Comparison of ENCODE assay signal across 8 cellular contexts in the genomic region with DNA sequence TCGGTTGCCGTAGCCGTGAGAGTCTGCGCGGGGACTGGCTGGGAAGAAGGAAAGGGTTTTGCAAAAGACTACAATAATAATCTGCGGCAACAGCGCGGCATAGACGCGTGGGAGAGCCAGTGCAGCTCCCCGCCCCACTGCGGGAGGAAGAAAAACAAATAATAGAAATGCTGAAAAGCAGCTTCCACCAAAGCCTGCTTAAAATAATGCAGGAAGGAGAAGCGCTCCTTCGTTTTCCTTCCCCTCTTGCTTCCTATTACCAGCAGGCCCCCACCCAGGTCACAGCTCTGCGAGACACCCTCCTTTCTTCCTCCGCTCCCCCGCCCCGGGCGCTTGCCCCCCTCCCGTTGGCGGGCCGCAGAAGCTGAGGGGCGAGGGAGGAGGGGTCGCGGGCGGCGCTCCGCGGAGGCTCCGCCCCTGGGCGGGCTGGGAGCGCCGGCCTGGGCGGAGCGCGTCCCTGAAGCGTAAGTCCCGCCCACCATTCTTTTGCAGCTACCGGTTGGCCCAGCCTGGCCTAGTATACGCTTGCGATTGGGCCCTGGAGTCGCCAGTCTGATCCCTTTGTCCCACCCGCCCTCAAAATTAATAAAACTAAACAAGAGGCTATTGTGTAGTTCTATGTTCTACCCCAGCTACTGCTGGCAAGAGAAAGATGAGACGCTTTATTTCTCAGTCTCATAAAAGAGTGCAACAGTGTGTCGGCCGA. TPM values are rescaled to one million over a fixed set of nuclear protein-coding genes. Genes with fewer than 3 reads are reported as not detected.
DNase-seq lines count a peak whose midpoint lies in the region; ATAC-seq and TF ChIP-seq lines count a peak whose summit lies in the region.

No MANE protein-coding gene starts in this region.

- H3K9me3 Mint-ChIP-seq in activated naive CD4-positive, alpha-beta T cell treated with anti-CD3 and anti-CD28 coated beads, Interleukin-2, amount 50 U/mL, for 24 hours: no peaks in the 10 kb centered on the region

- H3K4me1 ChIP-seq in HAP-1 (peaks cover 53% of the 10 kb centered on the region), ovary (ENCODE audit: insufficient read depth) (no peaks in the 10 kb centered on the region), thoracic aorta (ENCODE audit: control insufficient read depth in 1 of 2, low read depth in 2 of 2) (peaks cover 0 to 5% of the 10 kb centered on the region in 2 donors)

- intact Hi-C loops in head of caudate nucleus (cut with DNase I): no loop called here
- intact Hi-C loops in ovary (cut with DNase I): no loop called here

- TF ChIP-seq CTCF in ovary (IDR thresholded peaks at IDR 0.05) (no peak), thoracic aorta (IDR thresholded peaks at IDR 0.05) (no peak)

- no peak overlapping the region for H3K27ac Mint-ChIP-seq in activated naive CD4-positive, alpha-beta T cell treated with anti-CD3 and anti-CD28 coated beads, Interleukin-2, amount 50 U/mL, for 24 hours

- in situ Hi-C loops in HAP-1 (cut with MboI; ENCODE audit: low sequenced_read_pairs): no loop called here

- TF ChIP-seq EP300 in ovary (IDR thresholded peaks at IDR 0.05): no peak

- WGBS in ovary, 3 donors: 14 to 22% (median 15%) methylated on average over 43 to 46 of the region's 46 CpGs

- peak overlapping the region; percentile 90 for H3K4me3 Mint-ChIP-seq in activated naive CD4-positive, alpha-beta T cell treated with anti-CD3 and anti-CD28 coated beads, Interleukin-2, amount 50 U/mL, for 24 hours

- H3K27me3 ChIP-seq in HAP-1 (ENCODE audit: low read depth) (no peaks in the 10 kb centered on the region), MG63 (no peaks in the 10 kb centered on the region), ovary (no peaks in the 10 kb centered on the region), thoracic aorta (replicated peaks; ENCODE audit: insufficient read depth) (no peaks in the 10 kb centered on the region)

- H3K27me3 Mint-ChIP-seq in activated naive CD4-positive, alpha-beta T cell treated with anti-CD3 and anti-CD28 coated beads, Interleukin-2, amount 50 U/mL, for 24 hours: no peaks in the 10 kb centered on the region

- no peaks in the 10 kb centered on the region for H3K36me3 ChIP-seq in HAP-1 (replicated peaks)
- no peaks in the 10 kb centered on the region for H3K36me3 ChIP-seq in MG63
- no peaks in the 10 kb centered on the region for H3K36me3 ChIP-seq in SK-N-MC (ENCODE audit: insufficient read depth, low read length)
- no peaks in the 10 kb centered on the region for H3K36me3 ChIP-seq in ovary
- no peaks in the 10 kb centered on the region for H3K36me3 ChIP-seq in thoracic aorta

- peaks cover 7% of the 10 kb centered on the region for H3K4me1 Mint-ChIP-seq in activated naive CD4-positive, alpha-beta T cell treated with anti-CD3 and anti-CD28 coated beads, Interleukin-2, amount 50 U/mL, for 24 hours

- peak; percentile 96 for ATAC-seq in thoracic aorta (ENCODE audit: insufficient number of reproducible peaks, low FRiP score, low read depth)

- H3K9me3 ChIP-seq in HAP-1: no peaks in the 10 kb centered on the region
- no peaks in the 10 kb centered on the region for H3K9me3 ChIP-seq in MG63
- no peaks in the 10 kb centered on the region for H3K9me3 ChIP-seq in SK-N-MC (ENCODE audit: low read depth, low read length)
- H3K9me3 ChIP-seq in ovary: no peaks in the 10 kb centered on the region
- H3K9me3 ChIP-seq in thoracic aorta: no peaks in the 10 kb centered on the region

- DNase-seq in ELF-1 (ENCODE audit: low read depth, low spot score) (peak; percentile 97), HAP-1 (ENCODE audit: low spot score in 2 of 2) (peak; percentile 94 to 95), MG63 (peak; percentile 76), SK-N-MC (ENCODE audit: low read depth, low spot score) (peak; percentile 66), head of caudate nucleus (peak; percentile 76 to 96 (median 90)), ovary (peak; percentile 81 to 87 (median 86)), thoracic aorta (ENCODE audit: low spot score) (peak; percentile 15)

- H3K36me3 Mint-ChIP-seq in activated naive CD4-positive, alpha-beta T cell treated with anti-CD3 and anti-CD28 coated beads, Interleukin-2, amount 50 U/mL, for 24 hours: no peaks in the 10 kb centered on the region

- H3K27ac ChIP-seq in SK-N-MC (peak overlapping the region; percentile 89), ovary (peak overlapping the region; percentile 36 to 79), thoracic aorta (peak overlapping the region; percentile 17 to 60)

- TF ChIP-seq POLR2A in ovary (IDR thresholded peaks at IDR 0.05): no peak

- H3K9ac ChIP-seq in SK-N-MC (ENCODE audit: insufficient read length): peak overlapping the region; percentile 73

- H3K4me3 ChIP-seq in HAP-1 (peak overlapping the region; percentile 78), MG63 (peak overlapping the region; percentile 62), SK-N-MC (peak overlapping the region; percentile 85), ovary (peak overlapping the region; percentile 48), thoracic aorta (peak overlapping the region; percentile 85)

RNA-seq across cellular contexts. Expression of gene AMOT, which starts 0.6 kb away (rescaled TPM):
- 0.79 and 2.7 TPM in 2 replicates for total RNA-seq in MG63 (2014; rRNA removed; shearing (Covaris generic); ENCODE audit: low replicate concordance)
- total RNA-seq in ovary: 10 to 100 TPM in 6 of 7 donors, 1 to 10 TPM in 1; 4.4 to 38.5 (median 17.8) TPM
- 10 to 100 TPM in 1 of 2 donors, 1 to 10 TPM in 1; 3.2 to 13.1 TPM for polyA plus RNA-seq in ovary
- 10 to 100 TPM; 27.8 to 55.2 TPM for total RNA-seq in thoracic aorta

Comparison
In these comparisons a context has a peak if more than half of its experiments do, and no peak if none do; other contexts are left out.
1. Peak in every context shown above with its lines: DNase-seq, ATAC-seq, H3K4me3 ChIP-seq and H3K27ac ChIP-seq.
2. DNase-seq: peak in every context shown above with its lines; median percentile 97 in ELF-1; 94 in HAP-1; 90 in head of caudate nucleus; 86 in ovary; 76 in MG63; 66 in SK-N-MC; 15 in thoracic aorta.
3. H3K27ac ChIP-seq: peak in every context shown above with its lines; median percentile 89 in SK-N-MC; 58 in ovary; 38 in thoracic aorta.